In genomic region chr3:141237701-141238521, GRCh38 we compare ENCODE assay signal across 10 cellular contexts. TPM values are rescaled to one million over a fixed set of nuclear protein-coding genes. Genes with fewer than 3 reads are reported as not detected.
DNase-seq lines count a peak whose midpoint lies in the region; ATAC-seq and TF ChIP-seq lines count a peak whose summit lies in the region.
"Had no signal": no experiment of that assay in that cellular context is flagged by ENCODE, and none has a peak within 500 bp of the region (broad histone marks: within the 10 kb centered on the region; RNA-seq: fewer than 3 reads in every experiment).

No MANE protein-coding gene starts in this region.

- no peaks in the 10 kb centered on the region for H3K27me3 ChIP-seq in gastrocnemius medialis

- no peaks in the 10 kb centered on the region for H3K36me3 ChIP-seq in gastrocnemius medialis

- intact Hi-C loops in gastrocnemius medialis (cut with DNase I; ENCODE audit: low total_unique reads): loop anchor here (5.0 to 10.0 kb wide), 3 partner anchors 129 to 247 kb away; partner anchors contain the start of genes RASA2 and ZBTB38

- in situ Hi-C loops in gastrocnemius medialis (cut with MboI; ENCODE audit: low sequenced_read_pairs in 4 of 4): no loop called here

- H3K9me3 ChIP-seq in gastrocnemius medialis: no peaks in the 10 kb centered on the region

- peaks cover 44 to 59% of the 10 kb centered on the region in 2 donors for H3K4me1 ChIP-seq in gastrocnemius medialis

- no peak for TF ChIP-seq CTCF in gastrocnemius medialis (IDR thresholded peaks at IDR 0.05 in 4 of 5, conservative IDR thresholded peaks at IDR 0.05 in 1 of 5)

- ATAC-seq in gastrocnemius medialis: peak; percentile 73 to 81
- no peak for ATAC-seq in HG03457 (IDR thresholded peaks at IDR 0.05; ENCODE audit: unreplicated experiment)

- peak; percentile 62 for DNase-seq in DMS 273 (lab: John Stamatoyannopoulos, UW; ENCODE audit: unreplicated experiment)
- DNase-seq in DMS 273 treated with DMSO at 0.1 percent for 48 hours (lab: John Stamatoyannopoulos, UW): no peak
- peak; percentile 72 to 94 for DNase-seq in NCI-H446 (lab: John Stamatoyannopoulos, UW)
- DNase-seq in cerebellar nuclear complex (lab: John Stamatoyannopoulos, UW): peak; percentile 60 to 81
- peak; percentile 67 to 90 for DNase-seq in gastrocnemius medialis
- no peak for DNase-seq in iPS-NIHi11 (ENCODE audit: low spot score)
- no peak for DNase-seq in inferior parietal cortex (ENCODE audit: extremely low spot score)
- DNase-seq: naive B cell had no signal

- peak in 1 of 2 donors; percentile 38 for TF ChIP-seq POLR2A in gastrocnemius medialis (IDR thresholded peaks at IDR 0.05)

- peak overlapping the region in 2 of 4 donors; percentile 5 to 28 for H3K4me3 ChIP-seq in gastrocnemius medialis

- peak overlapping the region; percentile 87 to 96 (median 92) for H3K27ac ChIP-seq in gastrocnemius medialis
- H3K27ac ChIP-seq: 22Rv1 had no signal

RNA-seq across cellular contexts. Expression of gene PXYLP1, which starts 6.3 kb away (rescaled TPM):
- 10 to 100 TPM in 1 of 4 donors, 1 to 10 TPM in 2, under 1 TPM in 1; 0.46 to 13.1 (median 2.2) TPM for total RNA-seq in gastrocnemius medialis

Comparison
In these comparisons a context has a peak if more than half of its experiments do, and no peak if none do; other contexts are left out.
1. DNase-seq: peak in DMS 273 (single experiment), NCI-H446 (2 of 2), cerebellar nuclear complex (2 of 2) and gastrocnemius medialis (2 of 2); none in DMS 273 treated with DMSO at 0.1 percent for 48 hours (single experiment), iPS-NIHi11 (single experiment) and inferior parietal cortex (single experiment).